ENCODE assay signal across 1 cellular context in genomic region chr2:178419123-178419522, GRCh38.
TF ChIP-seq lines count a peak whose summit lies in the region.

No MANE protein-coding gene starts in this region.

TF ChIP-seq in HCT116, 20 proteins besides CTCF, POLR2A, EP300 and RAD21 (continued from another document):
- TF ChIP-seq CBX3 (IDR thresholded peaks at IDR 0.05; ENCODE audit: low read depth) (no peak), REST (IDR thresholded peaks at IDR 0.05; ENCODE audit: low read depth) (no peak), CEBPB (IDR thresholded peaks at IDR 0.05; ENCODE audit: low read depth) (no peak), POLR2AphosphoS5 (IDR thresholded peaks at IDR 0.05; ENCODE audit: low read depth, low read length) (no peak), SIN3A (IDR thresholded peaks at IDR 0.05; ENCODE audit: low read depth) (no peak), MAX (IDR thresholded peaks at IDR 0.05) (no peak), ATF3 (IDR thresholded peaks at IDR 0.05) (no peak), EGR1 (IDR thresholded peaks at IDR 0.05; ENCODE audit: low read depth) (no peak), JUND (IDR thresholded peaks at IDR 0.05) (no peak), ZBTB33 (IDR thresholded peaks at IDR 0.05; ENCODE audit: extremely low read depth, insufficient replicate concordance, low read length) (no peak), SRF (IDR thresholded peaks at IDR 0.05; ENCODE audit: low read depth) (no peak), SP1 (IDR thresholded peaks at IDR 0.05; ENCODE audit: low read depth) (no peak)
